In the genomic region with DNA sequence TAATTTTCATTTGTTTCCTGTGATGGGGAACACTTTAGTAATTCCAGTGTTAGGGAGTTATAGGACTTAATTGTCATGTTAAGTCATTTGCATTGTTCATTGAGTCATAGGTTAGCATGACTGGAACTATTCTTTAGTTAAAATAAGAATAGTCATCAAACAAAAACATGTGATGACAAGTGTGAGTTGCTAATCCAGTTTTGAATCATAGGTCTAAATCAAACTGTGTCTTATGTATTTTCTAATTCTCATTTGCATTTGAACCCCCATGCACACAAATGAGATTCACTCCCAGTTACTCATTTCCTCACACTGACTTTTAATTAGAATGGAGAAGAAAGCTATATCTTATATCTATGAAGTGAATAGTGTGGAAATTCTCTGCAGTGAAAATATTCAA, we compare ENCODE assay signal across 14 cellular contexts.
DNase-seq lines count a peak whose midpoint lies in the region; ATAC-seq and TF ChIP-seq lines count a peak whose summit lies in the region.
"Had no signal": no experiment of that assay in that cellular context is flagged by ENCODE, and none has a peak within 500 bp of the region (broad histone marks: within the 10 kb centered on the region; RNA-seq: fewer than 3 reads in every experiment).

No MANE protein-coding gene starts in this region.

- H3K4me3 Mint-ChIP-seq in GM23338: no peak overlapping the region
- H3K4me3 Mint-ChIP-seq: CD14-positive monocyte; CD8-positive, alpha-beta memory T cell had no signal

- H3K9ac ChIP-seq in smooth muscle cell (ENCODE audit: low read depth): no peak overlapping the region
- H3K9ac ChIP-seq: GM23248 had no signal

- peaks cover 5% of the 10 kb centered on the region; the same call in 2 of the 3 replicates for H3K4me1 Mint-ChIP-seq in GM23338
- H3K4me1 Mint-ChIP-seq: CD14-positive monocyte; CD8-positive, alpha-beta memory T cell had no signal

- POLR2A ChIA-PET in RWPE1 (lab: Yijun Ruan, JAX; ENCODE audit: low non-redundant PET): no interaction called here

- H3K36me3 ChIP-seq in GM23338 (ENCODE audit: insufficient read depth) (no peaks in the 10 kb centered on the region), smooth muscle cell (ENCODE audit: low read depth) (no peaks in the 10 kb centered on the region)

- no peaks in the 10 kb centered on the region for H3K9me2 ChIP-seq in GM23338 (ENCODE audit: insufficient read depth)

- H3K27me3 ChIP-seq in GM23338 (ENCODE audit: insufficient read depth) (no peaks in the 10 kb centered on the region), smooth muscle cell (ENCODE audit: low read depth) (no peaks in the 10 kb centered on the region)

- H3K79me2 ChIP-seq in GM23338 (replicated peaks; ENCODE audit: insufficient read depth) (no peaks in the 10 kb centered on the region), smooth muscle cell (ENCODE audit: low read depth) (no peaks in the 10 kb centered on the region)

- H3K36me3 Mint-ChIP-seq in GM23338 (ENCODE audit: low read depth): no peaks in the 10 kb centered on the region
- H3K36me3 Mint-ChIP-seq: CD14-positive monocyte; CD8-positive, alpha-beta memory T cell had no signal

- DNase-seq in GM23338 (ENCODE audit: low spot score) (no peak), RWPE1 (ENCODE audit: low spot score) (peak; percentile 51), epithelial cell of esophagus (ENCODE audit: low read depth) (peak; percentile 94), smooth muscle cell (lab: John Stamatoyannopoulos, UW; ENCODE audit: unreplicated experiment) (no peak), SKM-1 (lab: John Stamatoyannopoulos, UW; ENCODE audit: unreplicated experiment) (no peak), DMS79 treated with DMSO at 0.1 percent for 48 hours (lab: John Stamatoyannopoulos, UW) (no peak), OCI-M2 (lab: John Stamatoyannopoulos, UW; ENCODE audit: unreplicated experiment) (no peak)
- DNase-seq: Caco-2; CD8-positive, alpha-beta memory T cell; DMS53; GM23248; H7; IMR-90 had no signal

- H3K9me3 Mint-ChIP-seq in GM23338: no peaks in the 10 kb centered on the region

- H3K4me1 ChIP-seq in GM23338 (ENCODE audit: insufficient read depth): no peaks in the 10 kb centered on the region
- H3K4me1 ChIP-seq in smooth muscle cell (ENCODE audit: low read depth): no peaks in the 10 kb centered on the region
- H3K4me1 ChIP-seq: Caco-2 had no signal

- H2AFZ ChIP-seq in GM23338 (no peak overlapping the region), smooth muscle cell (ENCODE audit: low read depth) (no peak overlapping the region)
- H2AFZ ChIP-seq: GM23248 had no signal

- H3F3A ChIP-seq in GM23338 (replicated peaks; ENCODE audit: low read depth) (no peaks in the 10 kb centered on the region), smooth muscle cell (ENCODE audit: low read depth) (no peaks in the 10 kb centered on the region)

- no peaks in the 10 kb centered on the region for H4K20me1 ChIP-seq in GM23338 (replicated peaks; ENCODE audit: insufficient read depth)
- H4K20me1 ChIP-seq in smooth muscle cell (ENCODE audit: low read depth): no peaks in the 10 kb centered on the region

- H3K27ac ChIP-seq in GM23338 (ENCODE audit: low read depth) (no peak overlapping the region), RWPE1 (no peak overlapping the region), smooth muscle cell (ENCODE audit: low read depth) (peak overlapping the region; percentile 63)
- H3K27ac ChIP-seq: GM23248 had no signal

- no peaks in the 10 kb centered on the region for H3K9me3 ChIP-seq in smooth muscle cell (replicated peaks; ENCODE audit: low read depth)
- H3K9me3 ChIP-seq: Caco-2 had no signal

- no peak for TF ChIP-seq CTCF in GM23338 (conservative IDR thresholded peaks at IDR 0.05; ENCODE audit: low read depth in 2 of 2)
- TF ChIP-seq CTCF in RWPE1 (conservative IDR thresholded peaks at IDR 0.05; ENCODE audit: low read depth): no peak
- peak; percentile 1 for TF ChIP-seq CTCF in epithelial cell of esophagus (IDR thresholded peaks at IDR 0.05; ENCODE audit: insufficient read depth, low read depth, low read length, missing control alignments)
- TF ChIP-seq CTCF in smooth muscle cell (IDR thresholded peaks at IDR 0.05; ENCODE audit: borderline replicate concordance, insufficient read depth, poor library complexity, severe bottlenecking): no peak

- H3K27me3 Mint-ChIP-seq in GM23338 (ENCODE audit: insufficient read depth, low read depth, poor library complexity): no peaks in the 10 kb centered on the region
- H3K27me3 Mint-ChIP-seq: CD8-positive, alpha-beta memory T cell had no signal

- no peak overlapping the region for H3K4me2 ChIP-seq in GM23338
- no peak overlapping the region for H3K4me2 ChIP-seq in smooth muscle cell

- peak overlapping the region; percentile 62; the same call in 1 of the 2 replicates for H3K27ac Mint-ChIP-seq in GM23338
- H3K27ac Mint-ChIP-seq: CD14-positive monocyte; CD8-positive, alpha-beta memory T cell had no signal

- no peak for ATAC-seq in GM23338

- CTCF ChIA-PET in RWPE1 (lab: Yijun Ruan, JAX): no interaction called here

- H3K4me3 ChIP-seq in GM23338 (no peak overlapping the region), epithelial cell of esophagus (ENCODE audit: low read length) (peak overlapping the region; percentile 39), smooth muscle cell (no peak overlapping the region)
- H3K4me3 ChIP-seq: GM23248 had no signal

TF ChIP-seq in GM23338, 12 proteins besides CTCF, POLR2A, EP300 and RAD21 (continues in another document):
- TF ChIP-seq ZNF331 (CRISPR knock-in tag; IDR thresholded peaks at IDR 0.05; ENCODE audit: low read depth) (no peak), EZH2phosphoT487 (IDR thresholded peaks at IDR 0.05; ENCODE audit: unreplicated experiment) (no peak), POLR2AphosphoS5 (IDR thresholded peaks at IDR 0.05; ENCODE audit: low read depth) (no peak), CREB1 (CRISPR knock-in tag; IDR thresholded peaks at IDR 0.05; ENCODE audit: low read depth) (no peak), STAT1 (IDR thresholded peaks at IDR 0.05; ENCODE audit: unreplicated experiment) (no peak), NANOG (IDR thresholded peaks at IDR 0.05; ENCODE audit: borderline replicate concordance) (no peak), EZH2 (IDR thresholded peaks at IDR 0.05; ENCODE audit: low read depth, unreplicated experiment) (no peak), ZNF114 (CRISPR knock-in tag; IDR thresholded peaks at IDR 0.05) (no peak)
- TF ChIP-seq, protein P1, sequence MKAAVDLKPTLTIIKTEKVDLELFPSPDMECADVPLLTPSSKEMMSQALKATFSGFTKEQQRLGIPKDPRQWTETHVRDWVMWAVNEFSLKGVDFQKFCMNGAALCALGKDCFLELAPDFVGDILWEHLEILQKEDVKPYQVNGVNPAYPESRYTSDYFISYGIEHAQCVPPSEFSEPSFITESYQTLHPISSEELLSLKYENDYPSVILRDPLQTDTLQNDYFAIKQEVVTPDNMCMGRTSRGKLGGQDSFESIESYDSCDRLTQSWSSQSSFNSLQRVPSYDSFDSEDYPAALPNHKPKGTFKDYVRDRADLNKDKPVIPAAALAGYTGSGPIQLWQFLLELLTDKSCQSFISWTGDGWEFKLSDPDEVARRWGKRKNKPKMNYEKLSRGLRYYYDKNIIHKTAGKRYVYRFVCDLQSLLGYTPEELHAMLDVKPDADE (IDR thresholded peaks at IDR 0.05): no peak
- TF ChIP-seq, protein P2, sequence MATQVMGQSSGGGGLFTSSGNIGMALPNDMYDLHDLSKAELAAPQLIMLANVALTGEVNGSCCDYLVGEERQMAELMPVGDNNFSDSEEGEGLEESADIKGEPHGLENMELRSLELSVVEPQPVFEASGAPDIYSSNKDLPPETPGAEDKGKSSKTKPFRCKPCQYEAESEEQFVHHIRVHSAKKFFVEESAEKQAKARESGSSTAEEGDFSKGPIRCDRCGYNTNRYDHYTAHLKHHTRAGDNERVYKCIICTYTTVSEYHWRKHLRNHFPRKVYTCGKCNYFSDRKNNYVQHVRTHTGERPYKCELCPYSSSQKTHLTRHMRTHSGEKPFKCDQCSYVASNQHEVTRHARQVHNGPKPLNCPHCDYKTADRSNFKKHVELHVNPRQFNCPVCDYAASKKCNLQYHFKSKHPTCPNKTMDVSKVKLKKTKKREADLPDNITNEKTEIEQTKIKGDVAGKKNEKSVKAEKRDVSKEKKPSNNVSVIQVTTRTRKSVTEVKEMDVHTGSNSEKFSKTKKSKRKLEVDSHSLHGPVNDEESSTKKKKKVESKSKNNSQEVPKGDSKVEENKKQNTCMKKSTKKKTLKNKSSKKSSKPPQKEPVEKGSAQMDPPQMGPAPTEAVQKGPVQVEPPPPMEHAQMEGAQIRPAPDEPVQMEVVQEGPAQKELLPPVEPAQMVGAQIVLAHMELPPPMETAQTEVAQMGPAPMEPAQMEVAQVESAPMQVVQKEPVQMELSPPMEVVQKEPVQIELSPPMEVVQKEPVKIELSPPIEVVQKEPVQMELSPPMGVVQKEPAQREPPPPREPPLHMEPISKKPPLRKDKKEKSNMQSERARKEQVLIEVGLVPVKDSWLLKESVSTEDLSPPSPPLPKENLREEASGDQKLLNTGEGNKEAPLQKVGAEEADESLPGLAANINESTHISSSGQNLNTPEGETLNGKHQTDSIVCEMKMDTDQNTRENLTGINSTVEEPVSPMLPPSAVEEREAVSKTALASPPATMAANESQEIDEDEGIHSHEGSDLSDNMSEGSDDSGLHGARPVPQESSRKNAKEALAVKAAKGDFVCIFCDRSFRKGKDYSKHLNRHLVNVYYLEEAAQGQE (IDR thresholded peaks at IDR 0.05; ENCODE audit: unreplicated experiment): no peak

Comparison
In these comparisons a context has a peak if more than half of its experiments do, and no peak if none do; other contexts are left out.
1. DNase-seq: peak in RWPE1 (single experiment) and epithelial cell of esophagus (single experiment); none in GM23338 (single experiment), smooth muscle cell (single experiment), SKM-1 (single experiment), DMS79 treated with DMSO at 0.1 percent for 48 hours (single experiment) and OCI-M2 (single experiment).